In genomic region chr6:69895396-69895795, GRCh38 we compare ENCODE assay signal across 27 cellular contexts. TPM values are rescaled to one million over a fixed set of nuclear protein-coding genes. Genes with fewer than 3 reads are reported as not detected.
A peak's percentile ranks its signal among the peaks of the same experiment; 100 is the strongest.
DNase-seq lines count a peak whose midpoint lies in the region; ATAC-seq, FAIRE-seq and TF ChIP-seq lines count a peak whose summit lies in the region.
"Had no signal": no experiment of that assay in that cellular context is flagged by ENCODE, and none has a peak within 500 bp of the region (broad histone marks: within the 10 kb centered on the region; RNA-seq: fewer than 3 reads in every experiment).

No MANE protein-coding gene starts in this region.

- H2AFZ ChIP-seq in HepG2 (ENCODE audit: low read length): no peak overlapping the region

- TF ChIP-seq POLR2A in HepG2 (IDR thresholded peaks at IDR 0.05; ENCODE audit: insufficient read depth in 1 of 2, low read depth in 2 of 2, low read length in 2 of 2): no peak
- no peak for TF ChIP-seq POLR2A in right lobe of liver (IDR thresholded peaks at IDR 0.05)

- no peaks in the 10 kb centered on the region for H3K4me1 ChIP-seq in HepG2 (ENCODE audit: insufficient read depth, low read length)
- no peaks in the 10 kb centered on the region for H3K4me1 ChIP-seq in right lobe of liver
- peaks cover 3% of the 10 kb centered on the region for H3K4me1 ChIP-seq in foreskin keratinocyte
- H3K4me1 ChIP-seq: BLaER1, lower lobe of right lung had no signal

- H3K27ac ChIP-seq in HepG2 (ENCODE audit: extremely low read length, insufficient read depth, low read length): no peak overlapping the region
- H3K27ac ChIP-seq in right lobe of liver: no peak overlapping the region
- no peak overlapping the region for H3K27ac ChIP-seq in foreskin keratinocyte
- H3K27ac ChIP-seq: BLaER1, epithelial cell of prostate, lower lobe of right lung had no signal

- no peaks in the 10 kb centered on the region for H3K36me3 ChIP-seq in HepG2 (replicated peaks in 1 of 2; ENCODE audit: control insufficient read depth in 1 of 2, insufficient read depth in 2 of 2, low read length in 2 of 2)
- H3K36me3 ChIP-seq in right lobe of liver: no peaks in the 10 kb centered on the region
- H3K36me3 ChIP-seq: BLaER1, lower lobe of right lung had no signal

- no peaks in the 10 kb centered on the region for H3K4me1 Mint-ChIP-seq in activated naive CD8-positive, alpha-beta T cell treated with anti-CD3 and anti-CD28 coated beads, Interleukin-2, amount 50 U/mL, for 24 hours
- H3K4me1 Mint-ChIP-seq in activated CD8-positive, alpha-beta T cell treated with anti-CD3 and anti-CD28 coated beads for 36 hours (ENCODE audit: low read depth): no peaks in the 10 kb centered on the region

- POLR2A ChIA-PET in HepG2 (lab: Yijun Ruan, JAX): no interaction called here
- POLR2A ChIA-PET in activated CD8-positive, alpha-beta T cell treated with anti-CD3 and anti-CD28 coated beads for 36 hours (lab: Charles Lee): no interaction called here

- H3K4me3 Mint-ChIP-seq in activated naive CD8-positive, alpha-beta T cell treated with anti-CD3 and anti-CD28 coated beads, Interleukin-2, amount 50 U/mL, for 24 hours: no peak overlapping the region
- H3K4me3 Mint-ChIP-seq in activated CD8-positive, alpha-beta T cell treated with anti-CD3 and anti-CD28 coated beads for 36 hours: no peak overlapping the region
- H3K4me3 Mint-ChIP-seq: dendritic cell treated with granulocyte-macrophage colony-stimulating factor and Interleukin-4, amounts not matched to agents 40 ng/mL and 50 ng/mL, for 4 days had no signal

- H3K9me3 ChIP-seq in HepG2 (ENCODE audit: low read length) (no peaks in the 10 kb centered on the region), right lobe of liver (no peaks in the 10 kb centered on the region)
- H3K9me3 ChIP-seq: lower lobe of right lung had no signal

- H3K36me3 Mint-ChIP-seq in activated naive CD8-positive, alpha-beta T cell treated with anti-CD3 and anti-CD28 coated beads, Interleukin-2, amount 50 U/mL, for 24 hours (ENCODE audit: low read depth): no peaks in the 10 kb centered on the region
- H3K36me3 Mint-ChIP-seq in activated CD8-positive, alpha-beta T cell treated with anti-CD3 and anti-CD28 coated beads for 36 hours (ENCODE audit: low read depth): no peaks in the 10 kb centered on the region

- H3K9me3 Mint-ChIP-seq in activated naive CD8-positive, alpha-beta T cell treated with anti-CD3 and anti-CD28 coated beads, Interleukin-2, amount 50 U/mL, for 24 hours: peaks cover under 1% of the 10 kb centered on the region
- H3K9me3 Mint-ChIP-seq in activated CD8-positive, alpha-beta T cell treated with anti-CD3 and anti-CD28 coated beads for 36 hours: no peaks in the 10 kb centered on the region
- H3K9me3 Mint-ChIP-seq: dendritic cell treated with granulocyte-macrophage colony-stimulating factor and Interleukin-4, amounts not matched to agents 40 ng/mL and 50 ng/mL, for 4 days had no signal

- TF ChIP-seq RAD21 in HepG2 (CRISPR knock-in tag; IDR thresholded peaks at IDR 0.05): no peak

- ATAC-seq in HepG2 (peak; percentile 31; the same call in 1 of the 3 replicates), right lobe of liver (no peak), HG02973 (IDR thresholded peaks at IDR 0.05; ENCODE audit: unreplicated experiment) (peak; percentile 19), foreskin keratinocyte (peak; percentile 6)
- ATAC-seq in activated naive CD8-positive, alpha-beta T cell treated with anti-CD3 and anti-CD28 coated beads, Interleukin-2, amount 50 U/mL, for 24 hours: no peak
- no peak for ATAC-seq in activated CD8-positive, alpha-beta T cell treated with anti-CD3 and anti-CD28 coated beads for 36 hours
- ATAC-seq: lower lobe of right lung had no signal

- no peak overlapping the region for H3K4me3 ChIP-seq in HepG2 (replicated peaks in 1 of 3; ENCODE audit: insufficient read depth in 1 of 3, low read depth in 2 of 3, low read length in 3 of 3)
- no peak overlapping the region for H3K4me3 ChIP-seq in right lobe of liver
- H3K4me3 ChIP-seq: BLaER1, lower lobe of right lung had no signal

- no peak for FAIRE-seq in HepG2 (lab: Jason Lieb, UNC)
- FAIRE-seq: bronchial epithelial cell, H54, keratinocyte had no signal

- CTCF ChIA-PET in HepG2 (lab: Yijun Ruan, JAX; ENCODE audit: low intra/inter-chr PET ratio, low total read pairs): no interaction called here
- CTCF ChIA-PET in activated CD8-positive, alpha-beta T cell treated with anti-CD3 and anti-CD28 coated beads for 36 hours (lab: Charles Lee): no interaction called here

- H4K20me1 ChIP-seq in HepG2 (ENCODE audit: insufficient read depth, low read length): no peaks in the 10 kb centered on the region
- H4K20me1 ChIP-seq: BLaER1 had no signal

- 15% methylated on average over 4 of the region's 4 CpGs for WGBS in HepG2 (ENCODE audit: low lambda C conversion rate)
- 79% methylated on average over 4 of the region's 4 CpGs for WGBS in right lobe of liver (ENCODE audit: insufficient coverage, low coverage, low lambda C conversion rate, missing lambda C conversion rate)

- no peaks in the 10 kb centered on the region for H3K79me2 ChIP-seq in HepG2 (ENCODE audit: insufficient read depth, low read length)

- no peak overlapping the region for H3K27ac Mint-ChIP-seq in activated naive CD8-positive, alpha-beta T cell treated with anti-CD3 and anti-CD28 coated beads, Interleukin-2, amount 50 U/mL, for 24 hours
- H3K27ac Mint-ChIP-seq in activated CD8-positive, alpha-beta T cell treated with anti-CD3 and anti-CD28 coated beads for 36 hours: no peak overlapping the region
- H3K27ac Mint-ChIP-seq: dendritic cell treated with granulocyte-macrophage colony-stimulating factor and Interleukin-4, amounts not matched to agents 40 ng/mL and 50 ng/mL, for 4 days had no signal

- no peak overlapping the region for H3K4me2 ChIP-seq in HepG2 (ENCODE audit: low read depth, low read length)
- H3K4me2 ChIP-seq: BLaER1 had no signal

- H3K27me3 Mint-ChIP-seq in activated naive CD8-positive, alpha-beta T cell treated with anti-CD3 and anti-CD28 coated beads, Interleukin-2, amount 50 U/mL, for 24 hours: no peaks in the 10 kb centered on the region
- peaks cover 2% of the 10 kb centered on the region for H3K27me3 Mint-ChIP-seq in activated CD8-positive, alpha-beta T cell treated with anti-CD3 and anti-CD28 coated beads for 36 hours
- H3K27me3 Mint-ChIP-seq: dendritic cell treated with granulocyte-macrophage colony-stimulating factor and Interleukin-4, amounts not matched to agents 40 ng/mL and 50 ng/mL, for 4 days had no signal

- no peak overlapping the region for H3K9ac ChIP-seq in HepG2 (ENCODE audit: insufficient read depth, low read depth, low read length)
- H3K9ac ChIP-seq: BLaER1 had no signal

- DNase-seq in HepG2 (ENCODE audit: low spot score): no peak
- no peak for DNase-seq in right lobe of liver
- no peak for DNase-seq in foreskin keratinocyte
- DNase-seq in activated naive CD8-positive, alpha-beta T cell treated with anti-CD3 and anti-CD28 coated beads, Interleukin-2, amount 50 U/mL, for 24 hours: no peak
- DNase-seq in activated CD4-positive, alpha-beta T cell treated with anti-CD3 and anti-CD28 coated beads for 1 hour: no peak
- DNase-seq in activated CD8-positive, alpha-beta T cell treated with anti-CD3 and anti-CD28 coated beads for 36 hours: no peak
- no peak for DNase-seq in DMS153 treated with DMSO at 0.1 percent for 48 hours (lab: John Stamatoyannopoulos, UW; ENCODE audit: unreplicated experiment)
- DNase-seq: 8988T; activated CD4-positive, alpha-beta T cell treated with anti-CD3 and anti-CD28 coated beads, Interleukin-2, amount 50 U/mL, for 1 hour; amniotic stem cell; hippocampal formation; lower lobe of right lung; MM.1S; NCI-H2171 treated with DMSO at 0.1 percent for 48 hours; NCI-H526 treated with DMSO at 0.1 percent for 48 hours; occipital lobe; Right ventricle myocardium superior; stimulated activated CD4-positive, alpha-beta T cell treated with anti-CD3 and anti-CD28 coated beads, Interleukin-12 subunit alpha, Interleukin-12 subunit beta, amount 100 ng/mL, for 4 hours had no signal

- no peak for TF ChIP-seq CTCF in HepG2 (CRISPR knock-in tag; IDR thresholded peaks at IDR 0.05)
- no peak for TF ChIP-seq CTCF in right lobe of liver (IDR thresholded peaks at IDR 0.05)
- no peak for TF ChIP-seq CTCF in foreskin keratinocyte (conservative IDR thresholded peaks at IDR 0.05)
- TF ChIP-seq CTCF in activated CD8-positive, alpha-beta T cell treated with anti-CD3 and anti-CD28 coated beads for 36 hours (IDR thresholded peaks at IDR 0.05): no peak

- TF ChIP-seq EP300 in HepG2 (IDR thresholded peaks at IDR 0.05; ENCODE audit: low read depth in 2 of 2, low read length in 2 of 2): no peak
- no peak for TF ChIP-seq EP300 in HepG2 (CRISPR knock-in tag; IDR thresholded peaks at IDR 0.05; ENCODE audit: borderline replicate concordance)

- intact Hi-C loops in HepG2 (cut with micrococcal nuclease; ENCODE audit: unreplicated experiment) (no loop called here), right lobe of liver (cut with DNase I) (no loop called here)
- intact Hi-C loops in activated CD8-positive, alpha-beta T cell treated with anti-CD3 and anti-CD28 coated beads for 36 hours (cut with micrococcal nuclease): no loop called here

- no TSS peak for BruUV-seq in HepG2 (replicated peaks; lab: Mats Ljungman, UMichigan)

- in situ Hi-C loops in HepG2 (cut with HindIII; ENCODE audit: extremely low pct_ligation_motif_present, low pct_unique_long_range_greater_than_20kb): no loop called here

- H3K27me3 ChIP-seq in HepG2 (ENCODE audit: control insufficient read depth in 1 of 2, insufficient read depth in 2 of 2, low read length in 2 of 2) (no peaks in the 10 kb centered on the region), right lobe of liver (no peaks in the 10 kb centered on the region), foreskin keratinocyte (no peaks in the 10 kb centered on the region)
- H3K27me3 ChIP-seq: BLaER1 had no signal

RNA-seq across cellular contexts. Expression of gene COL19A1, which starts 29.0 kb away (rescaled TPM):
- not detected in 2 replicates for total RNA-seq in HepG2 (2016; rRNA removed; fragmentation: Illumina TruSeq; extraction: Trizol)
- not detected in 2 replicates for total RNA-seq in HepG2 (2016; cell fraction: cytosol; rRNA removed; fragmentation: Illumina TruSeq; extraction: Trizol; ENCODE audit: low read depth)
- not detected in 2 replicates for total RNA-seq in HepG2 (2016; cell fraction: insoluble cytoplasmic fraction; rRNA removed; fragmentation: Illumina TruSeq; extraction: Trizol)
- not detected in 2 replicates for total RNA-seq in HepG2 (2016; cell fraction: membrane; rRNA removed; fragmentation: Illumina TruSeq; extraction: Trizol)
- total RNA-seq in HepG2 (2016; cell fraction: nucleus; rRNA removed; fragmentation: Illumina TruSeq; extraction: Trizol): not detected in 2 replicates
- polyA plus RNA-seq in HepG2 (2011; rRNA removed): not detected in 2 replicates
- polyA plus RNA-seq in HepG2 (2011; cell fraction: cytosol; rRNA removed): not detected in 2 replicates
- not detected in 2 replicates for polyA plus RNA-seq in HepG2 (2011; cell fraction: nucleus; rRNA removed)
- polyA plus RNA-seq in HepG2 (2012): not detected in 2 replicates
- polyA plus RNA-seq in HepG2 (2016; cell fraction: cytosol; fragmentation: Illumina TruSeq; extraction: Trizol; ENCODE audit: low read depth): not detected in 2 replicates
- not detected in 2 replicates for polyA plus RNA-seq in HepG2 (2016; cell fraction: insoluble cytoplasmic fraction; fragmentation: Illumina TruSeq; extraction: Trizol; ENCODE audit: low read depth)
- polyA plus RNA-seq in HepG2 (2016; cell fraction: membrane; fragmentation: Illumina TruSeq; extraction: Trizol; ENCODE audit: low read depth): not detected in 2 replicates
- polyA plus RNA-seq in HepG2 (2016; cell fraction: nucleus; fragmentation: Illumina TruSeq; extraction: Trizol; ENCODE audit: insufficient read depth, low read depth): not detected in 2 replicates
- polyA minus RNA-seq in HepG2 (2011; rRNA and poly(A)+ RNA removed; ENCODE audit: low replicate concordance): not detected in 2 replicates
- not detected in 2 replicates for polyA minus RNA-seq in HepG2 (2011; cell fraction: cytosol; rRNA and poly(A)+ RNA removed)
- polyA minus RNA-seq in HepG2 (2011; cell fraction: nucleus; rRNA and poly(A)+ RNA removed): not detected in 2 replicates
- total RNA-seq in right lobe of liver: under 1 TPM in 4 of 6 experiments, not detected in 2; 0.18 to 0.39 (median 0.27) TPM
- total RNA-seq in foreskin keratinocyte: not detected in 2 replicates
- polyA plus RNA-seq in foreskin keratinocyte: not detected in 2 replicates
- under 1 TPM in 1 of 2 experiments, not detected in 1; 0.14 TPM for total RNA-seq in activated CD8-positive, alpha-beta T cell treated with anti-CD3 and anti-CD28 coated beads for 36 hours
- total RNA-seq: bronchial epithelial cell; lower lobe of right lung; renal cortical epithelial cell; T-helper 1 cell treated with Interleukin-12 subunit alpha and Interleukin-12 subunit beta and Interleukin-4 antibody, amounts not matched to agents 30 ng/mL and 1 ng/mL, for 36 hours had no signal
- polyA plus RNA-seq: keratinocyte had no signal

Comparison
In these comparisons a context has a peak if more than half of its experiments do, and no peak if none do; other contexts are left out.
1. ATAC-seq: peak in HepG2 (single experiment), HG02973 (single experiment) and foreskin keratinocyte (single experiment); none in right lobe of liver (0 of 4), activated naive CD8-positive, alpha-beta T cell treated with anti-CD3 and anti-CD28 coated beads, Interleukin-2, amount 50 U/mL, for 24 hours (single experiment) and activated CD8-positive, alpha-beta T cell treated with anti-CD3 and anti-CD28 coated beads for 36 hours (single experiment).